21 cellular contexts compared by ENCODE assay signal in the genomic region with DNA sequence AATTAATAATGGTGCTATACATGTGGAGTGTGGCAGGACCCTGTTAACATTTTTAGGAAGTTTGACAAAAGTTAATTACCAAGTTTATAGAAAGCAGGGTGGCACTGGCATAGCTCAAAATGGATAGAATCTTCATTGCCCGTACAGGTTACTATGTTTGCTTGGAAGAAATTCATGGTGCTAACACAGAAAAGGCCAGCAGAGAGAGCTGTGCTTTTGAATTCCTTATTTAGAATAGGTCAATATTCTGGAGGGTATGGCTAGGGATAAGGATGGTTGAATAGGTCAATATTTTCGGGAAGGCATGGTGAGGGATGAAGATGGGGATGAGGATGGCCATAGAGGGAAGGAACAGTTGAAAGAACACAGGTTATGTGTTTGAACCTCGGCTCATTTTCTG.
DNase-seq lines count a peak whose midpoint lies in the region; ATAC-seq and TF ChIP-seq lines count a peak whose summit lies in the region.
"Had no signal": no experiment of that assay in that cellular context is flagged by ENCODE, and none has a peak within 500 bp of the region (broad histone marks: within the 10 kb centered on the region; RNA-seq: fewer than 3 reads in every experiment).

No MANE protein-coding gene starts in this region.

- H3K4ac ChIP-seq in H9 (ENCODE audit: low read depth, low read length) = no peak overlapping the region

- peaks cover 0 to 3% (median 0%) of the 10 kb centered on the region in 3 experiments; a peak in 2 of 7 replicates for H3K36me3 Mint-ChIP-seq in H9 (ENCODE audit: insufficient read depth in 1 of 3, low read depth in 3 of 3)
- H3K36me3 Mint-ChIP-seq: stimulated activated naive B cell treated with anti-CD40 and anti-IgM and Interleukin-4, amounts not matched to agents 10 μg/mL and 1 μg/mL and 100 μg/mL, for 72 hours had no signal

- H3K56ac ChIP-seq in H9 (ENCODE audit: insufficient read length, low read depth, low read length) = no peak overlapping the region

- POLR2A ChIA-PET in HEK293T (lab: Yijun Ruan, JAX) = no interaction called here

- no peak overlapping the region for H2AK5ac ChIP-seq in H9 (ENCODE audit: insufficient read length, low read length)

- no peaks in the 10 kb centered on the region for H3K79me1 ChIP-seq in H9 (ENCODE audit: insufficient read depth, low read depth, low read length, poor library complexity, severe bottlenecking)

- H3K79me2 ChIP-seq in H9 (ENCODE audit: insufficient read depth, low read length) = no peaks in the 10 kb centered on the region

- H3K4me2 ChIP-seq in H9 (ENCODE audit: insufficient read depth, insufficient read length, low read length) = no peak overlapping the region

- no peak overlapping the region for H3K9ac ChIP-seq in H9 (ENCODE audit: extremely low read depth, insufficient read length, low read length)

- intact Hi-C loops in heart right ventricle (cut with DNase I) = no loop called here

- in situ Hi-C loops in ACHN (cut with HindIII; ENCODE audit: low pct_ligation_motif_present, low pct_unique_long_range_greater_than_20kb, low sequenced_read_pairs) = no loop called here

- H3K23me2 ChIP-seq in H9 (ENCODE audit: insufficient read length, low read depth, low read length, poor library complexity, severe bottlenecking) = no peaks in the 10 kb centered on the region

- H3K4me1 ChIP-seq in H9 (ENCODE audit: insufficient read depth, low read length) = no peaks in the 10 kb centered on the region
- H3K4me1 ChIP-seq in heart right ventricle = no peaks in the 10 kb centered on the region
- H3K4me1 ChIP-seq: esophagus squamous epithelium, sigmoid colon had no signal

- H4K20me1 ChIP-seq in H9 (ENCODE audit: control insufficient read depth, insufficient read depth, insufficient read length) = no peaks in the 10 kb centered on the region

- H3T11ph ChIP-seq in H9 (ENCODE audit: low read length) = no peak overlapping the region

- no peak overlapping the region for H4K5ac ChIP-seq in H9 (ENCODE audit: insufficient read length, low read depth, low read length)

- H3K23ac ChIP-seq in H9 (ENCODE audit: insufficient read length, low read depth, low read length) = no peak overlapping the region

- CTCF ChIA-PET in HEK293T (lab: Yijun Ruan, JAX) = interaction anchor here (0.5 kb wide), 1 partner anchor 10 kb away, joined by 3 read pairs; no protein-coding TSS in a partner anchor

- no peak overlapping the region for H3K14ac ChIP-seq in H9 (ENCODE audit: insufficient read depth, low read length)

- DNase-seq in ACHN (peak; percentile 11), H9 (no peak), WERI-Rb-1 (no peak), fibroblast of villous mesenchyme (ENCODE audit: low read depth) (peak; percentile 10), NCI-H2171 treated with DMSO at 0.1 percent for 48 hours (lab: John Stamatoyannopoulos, UW) (no peak), heart right ventricle (no peak), glomerular visceral epithelial cell (ENCODE audit: extremely low spot score) (no peak), HEK293T (ENCODE audit: extremely low spot score) (no peak)
- DNase-seq: activated naive CD8-positive, alpha-beta T cell treated with anti-CD3 and anti-CD28 coated beads, Interleukin-2, amount 50 U/mL, for 24 hours; central memory CD4-positive, alpha-beta T cell; COR-L47; effector CD4-positive, alpha-beta T cell; EL; esophagus squamous epithelium; NCI-H1436; NCI-H226; sigmoid colon; stimulated activated naive B cell treated with anti-CD40 and anti-IgM and Interleukin-4, amounts not matched to agents 10 μg/mL and 1 μg/mL and 100 μg/mL, for 72 hours; SW 1271 had no signal

- H2BK20ac ChIP-seq in H9 (ENCODE audit: low read depth, low read length, poor library complexity, severe bottlenecking) = no peak overlapping the region

- no peak overlapping the region for H4K91ac ChIP-seq in H9 (ENCODE audit: insufficient read length, low read depth, low read length)

- H4K8ac ChIP-seq in H9 (replicated peaks; ENCODE audit: insufficient read length, low read depth, low read length) = no peak overlapping the region

- no CpG with 5 or more reads among the region's 3 CpGs for WGBS in H9 (ENCODE audit: extremely low coverage, insufficient read length, low lambda C conversion rate)
- 91 to 92% methylated on average over 3 of the region's 3 CpGs for WGBS in heart right ventricle, 2 donors

- TF ChIP-seq CTCF in H9 (conservative IDR thresholded peaks at IDR 0.05) (peak; percentile 43; the same call in 1 of the 3 replicates), WERI-Rb-1 (IDR thresholded peaks at IDR 0.05; ENCODE audit: low read depth, low read length) (peak; percentile 19; the same call in 1 of the 2 replicates), fibroblast of villous mesenchyme (IDR thresholded peaks at IDR 0.05; ENCODE audit: insufficient read depth, low read depth, low read length) (peak; percentile 36), heart right ventricle (IDR thresholded peaks at IDR 0.05) (no peak)

- no peak overlapping the region for H3K18ac ChIP-seq in H9 (ENCODE audit: insufficient read length, low read depth, low read length)

- no peaks in the 10 kb centered on the region for H3K27me3 Mint-ChIP-seq in H9 (ENCODE audit: low read depth)
- H3K27me3 Mint-ChIP-seq: activated naive CD8-positive, alpha-beta T cell treated with anti-CD3 and anti-CD28 coated beads, Interleukin-2, amount 50 U/mL, for 24 hours had no signal

- H2BK12ac ChIP-seq in H9 (ENCODE audit: insufficient read length, low read depth, low read length) = no peak overlapping the region

- no peak overlapping the region for H3K4me3 Mint-ChIP-seq in H9
- H3K4me3 Mint-ChIP-seq: activated CD4-positive, alpha-beta T cell treated with anti-CD3 and anti-CD28 coated beads, Interleukin-2, amount 10 ng/mL, durations not matched to agents 24 days and 14 days; activated naive CD8-positive, alpha-beta T cell treated with anti-CD3 and anti-CD28 coated beads, Interleukin-2, amount 50 U/mL, for 24 hours; stimulated activated naive B cell treated with anti-CD40 and anti-IgM and Interleukin-4, amounts not matched to agents 10 μg/mL and 1 μg/mL and 100 μg/mL, for 72 hours had no signal

- no peak overlapping the region; a peak in 1 of 7 replicates for H3K27ac Mint-ChIP-seq in H9
- H3K27ac Mint-ChIP-seq: activated CD4-positive, alpha-beta T cell treated with anti-CD3 and anti-CD28 coated beads, Interleukin-2, amount 10 ng/mL, durations not matched to agents 24 days and 14 days; activated naive CD8-positive, alpha-beta T cell treated with anti-CD3 and anti-CD28 coated beads, Interleukin-2, amount 50 U/mL, for 24 hours; stimulated activated naive B cell treated with anti-CD40 and anti-IgM and Interleukin-4, amounts not matched to agents 10 μg/mL and 1 μg/mL and 100 μg/mL, for 72 hours had no signal

- peaks cover 0 to 3% of the 10 kb centered on the region in 2 experiments; a peak in 1 of 4 replicates for H3K4me1 Mint-ChIP-seq in H9
- H3K4me1 Mint-ChIP-seq: activated CD4-positive, alpha-beta T cell treated with anti-CD3 and anti-CD28 coated beads, Interleukin-2, amount 10 ng/mL, durations not matched to agents 24 days and 14 days; activated naive CD8-positive, alpha-beta T cell treated with anti-CD3 and anti-CD28 coated beads, Interleukin-2, amount 50 U/mL, for 24 hours; stimulated activated naive B cell treated with anti-CD40 and anti-IgM and Interleukin-4, amounts not matched to agents 10 μg/mL and 1 μg/mL and 100 μg/mL, for 72 hours had no signal

- H3K27me3 ChIP-seq in H9 (ENCODE audit: insufficient read depth, low read length) = no peaks in the 10 kb centered on the region
- H3K27me3 ChIP-seq in WERI-Rb-1 (ENCODE audit: insufficient read depth, low read depth, severe bottlenecking) = no peaks in the 10 kb centered on the region
- H3K27me3 ChIP-seq in heart right ventricle = no peaks in the 10 kb centered on the region
- H3K27me3 ChIP-seq: esophagus squamous epithelium, sigmoid colon had no signal

- H3K27ac ChIP-seq in H9 (ENCODE audit: insufficient read length, low read depth, low read length) = no peak overlapping the region
- no peak overlapping the region for H3K27ac ChIP-seq in WERI-Rb-1
- H3K27ac ChIP-seq in heart right ventricle = no peak overlapping the region
- H3K27ac ChIP-seq: esophagus squamous epithelium, RWPE1, sigmoid colon had no signal

- H3K9me3 ChIP-seq in H9 (ENCODE audit: control insufficient read depth, low read depth, low read length) = no peaks in the 10 kb centered on the region
- H3K9me3 ChIP-seq in WERI-Rb-1 (ENCODE audit: severe bottlenecking) = no peaks in the 10 kb centered on the region
- H3K9me3 ChIP-seq in heart right ventricle = peaks cover 0 to 1% (median 0%) of the 10 kb centered on the region in 11 donors
- H3K9me3 ChIP-seq: esophagus squamous epithelium, sigmoid colon had no signal

- H3K9me3 Mint-ChIP-seq in H9 = peaks cover 0 to 5% of the 10 kb centered on the region in 2 experiments; a peak in 2 of 5 replicates
- H3K9me3 Mint-ChIP-seq: activated CD4-positive, alpha-beta T cell treated with anti-CD3 and anti-CD28 coated beads, Interleukin-2, amount 10 ng/mL, durations not matched to agents 24 days and 14 days; activated naive CD8-positive, alpha-beta T cell treated with anti-CD3 and anti-CD28 coated beads, Interleukin-2, amount 50 U/mL, for 24 hours had no signal

- ATAC-seq in heart right ventricle = no peak
- ATAC-seq: activated naive CD8-positive, alpha-beta T cell treated with anti-CD3 and anti-CD28 coated beads, Interleukin-2, amount 50 U/mL, for 24 hours; stimulated activated naive B cell treated with anti-CD40 and anti-IgM and Interleukin-4, amounts not matched to agents 10 μg/mL and 1 μg/mL and 100 μg/mL, for 72 hours had no signal

- no peak overlapping the region for H2AFZ ChIP-seq in H9 (ENCODE audit: low read length)

- H2BK120ac ChIP-seq in H9 (ENCODE audit: low read depth, low read length, poor library complexity, severe bottlenecking) = no peak overlapping the region

- no peak overlapping the region for H2BK15ac ChIP-seq in H9 (ENCODE audit: low read depth, low read length)

- H3K4me3 ChIP-seq in WERI-Rb-1 (ENCODE audit: low read depth, low read length) (no peak overlapping the region), fibroblast of villous mesenchyme (ENCODE audit: low read depth, low read length) (no peak overlapping the region), heart right ventricle (no peak overlapping the region)
- H3K4me3 ChIP-seq: esophagus squamous epithelium, sigmoid colon had no signal

- H3K36me3 ChIP-seq in WERI-Rb-1 (no peaks in the 10 kb centered on the region), heart right ventricle (no peaks in the 10 kb centered on the region)
- H3K36me3 ChIP-seq: esophagus squamous epithelium, sigmoid colon had no signal

- H2BK5ac ChIP-seq in H9 (ENCODE audit: insufficient read length, low read length) = no peak overlapping the region

TF ChIP-seq in HEK293T, 16 proteins besides CTCF, POLR2A, EP300 and RAD21 (continues in another document):
- TF ChIP-seq FOXM1 (IDR thresholded peaks at IDR 0.05; ENCODE audit: borderline replicate concordance) (no peak), SUZ12 (IDR thresholded peaks at IDR 0.05) (no peak), FOXK2 (IDR thresholded peaks at IDR 0.05) (no peak), NFRKB (IDR thresholded peaks at IDR 0.05) (no peak), SP1 (IDR thresholded peaks at IDR 0.05) (no peak), HDGF (IDR thresholded peaks at IDR 0.05; ENCODE audit: borderline replicate concordance) (no peak), ZNF384 (IDR thresholded peaks at IDR 0.05) (no peak), ELF4 (IDR thresholded peaks at IDR 0.05) (no peak), L3MBTL2 (conservative IDR thresholded peaks at IDR 0.05) (no peak)

Comparison
In these comparisons a context has a peak if more than half of its experiments do, and no peak if none do; other contexts are left out.
1. DNase-seq: peak in ACHN (single experiment) and fibroblast of villous mesenchyme (single experiment); none in H9 (single experiment), WERI-Rb-1 (single experiment), NCI-H2171 treated with DMSO at 0.1 percent for 48 hours (single experiment), heart right ventricle (0 of 2), glomerular visceral epithelial cell (single experiment) and HEK293T (single experiment).
2. CTCF ChIP-seq: peak in H9 (single experiment), WERI-Rb-1 (single experiment) and fibroblast of villous mesenchyme (single experiment); none in heart right ventricle (0 of 9).